In the genomic region with DNA sequence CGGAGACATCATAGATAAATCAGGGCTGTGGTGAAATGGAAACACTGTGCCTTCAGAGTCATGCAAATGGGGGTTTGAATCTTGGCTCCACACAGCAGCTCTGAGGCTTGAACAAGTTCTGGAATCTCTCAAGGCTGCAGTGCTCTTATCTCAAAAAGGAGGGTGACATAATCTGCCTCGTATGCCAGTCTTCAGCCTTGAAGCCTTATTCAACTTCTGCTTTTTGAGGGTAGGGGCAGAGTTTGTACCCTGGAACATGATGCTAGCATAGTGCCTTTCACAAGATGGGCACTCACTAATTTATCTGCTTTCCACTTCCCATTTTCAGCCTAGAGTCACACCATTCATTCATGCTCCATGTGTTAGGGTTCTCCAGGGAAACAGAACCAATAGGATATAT, we compare ENCODE assay signal across 29 cellular contexts. TPM values are rescaled to one million over a fixed set of nuclear protein-coding genes. Genes with fewer than 3 reads are reported as not detected.
DNase-seq lines count a peak whose midpoint lies in the region; TF ChIP-seq lines count a peak whose summit lies in the region.
"Had no signal": no experiment of that assay in that cellular context is flagged by ENCODE, and none has a peak within 500 bp of the region (broad histone marks: within the 10 kb centered on the region; RNA-seq: fewer than 3 reads in every experiment).

No MANE protein-coding gene starts in this region.

- no peak for TF ChIP-seq POLR2A in lower leg skin (IDR thresholded peaks at IDR 0.05)

- 62% methylated on average over 2 of the region's 2 CpGs for WGBS in lower leg skin, 2 donors

- no peaks in the 10 kb centered on the region for H3K9me3 Mint-ChIP-seq in activated naive CD4-positive, alpha-beta T cell treated with anti-CD3 and anti-CD28 coated beads, Interleukin-2, amount 50 U/mL, for 24 hours
- no peaks in the 10 kb centered on the region for H3K9me3 Mint-ChIP-seq in progenitor cell of endocrine pancreas (ENCODE audit: low read depth)
- H3K9me3 Mint-ChIP-seq: activated CD4-positive, alpha-beta T cell treated with anti-CD3 and anti-CD28 coated beads, Interleukin-2, amount 10 ng/mL, durations not matched to agents 24 days and 14 days; brain; CD8-positive, alpha-beta T cell; HFFc6; stimulated activated naive CD8-positive, alpha-beta T cell treated with anti-CD3 and anti-CD28 coated beads, Interleukin-15, amount 100 ng/mL, for 72 hours; T-cell had no signal

- H3K4me1 Mint-ChIP-seq in activated naive CD4-positive, alpha-beta T cell treated with anti-CD3 and anti-CD28 coated beads, Interleukin-2, amount 50 U/mL, for 24 hours, result no peaks in the 10 kb centered on the region
- peaks cover 6% of the 10 kb centered on the region for H3K4me1 Mint-ChIP-seq in progenitor cell of endocrine pancreas (ENCODE audit: low read depth)
- H3K4me1 Mint-ChIP-seq: activated CD4-positive, alpha-beta T cell treated with anti-CD3 and anti-CD28 coated beads, Interleukin-2, amount 10 ng/mL, durations not matched to agents 24 days and 14 days; brain; naive B cell had no signal

- H3K4me3 Mint-ChIP-seq in activated naive CD4-positive, alpha-beta T cell treated with anti-CD3 and anti-CD28 coated beads, Interleukin-2, amount 50 U/mL, for 24 hours, result no peak overlapping the region
- H3K4me3 Mint-ChIP-seq in progenitor cell of endocrine pancreas (ENCODE audit: low read depth), result no peak overlapping the region
- H3K4me3 Mint-ChIP-seq: activated CD4-positive, alpha-beta T cell treated with anti-CD3 and anti-CD28 coated beads, Interleukin-2, amount 10 ng/mL, durations not matched to agents 24 days and 14 days; activated CD8-positive, alpha-beta memory T cell treated with anti-CD3 and anti-CD28 coated beads, Interleukin-2, amount 10 ng/mL, durations not matched to agents 7 days and 5 days; activated naive CD8-positive, alpha-beta T cell; brain; CD8-positive, alpha-beta T cell; HFFc6; naive B cell; stimulated activated naive CD8-positive, alpha-beta T cell treated with anti-CD3 and anti-CD28 coated beads, Interleukin-15, amount 100 ng/mL, for 72 hours; T-cell had no signal

- intact Hi-C loops in lower leg skin (cut with DNase I; ENCODE audit: low total_unique reads), result no loop called here

- H3K36me3 Mint-ChIP-seq in activated naive CD4-positive, alpha-beta T cell treated with anti-CD3 and anti-CD28 coated beads, Interleukin-2, amount 50 U/mL, for 24 hours, result no peaks in the 10 kb centered on the region
- H3K36me3 Mint-ChIP-seq in progenitor cell of endocrine pancreas (ENCODE audit: insufficient read depth), result no peaks in the 10 kb centered on the region
- H3K36me3 Mint-ChIP-seq: activated CD8-positive, alpha-beta memory T cell treated with anti-CD3 and anti-CD28 coated beads, Interleukin-2, amount 10 ng/mL, durations not matched to agents 7 days and 5 days; activated naive CD8-positive, alpha-beta T cell; brain; CD8-positive, alpha-beta T cell; T-cell had no signal

- TF ChIP-seq CTCF in fibroblast of pulmonary artery (IDR thresholded peaks at IDR 0.05; ENCODE audit: low read length, missing control alignments) (no peak), progenitor cell of endocrine pancreas (IDR thresholded peaks at IDR 0.05; ENCODE audit: unreplicated experiment) (no peak), lower leg skin (IDR thresholded peaks at IDR 0.05) (no peak)

- peaks cover 4% of the 10 kb centered on the region for H3K27me3 Mint-ChIP-seq in activated naive CD4-positive, alpha-beta T cell treated with anti-CD3 and anti-CD28 coated beads, Interleukin-2, amount 50 U/mL, for 24 hours
- no peaks in the 10 kb centered on the region for H3K27me3 Mint-ChIP-seq in progenitor cell of endocrine pancreas
- H3K27me3 Mint-ChIP-seq: activated CD4-positive, alpha-beta T cell treated with anti-CD3 and anti-CD28 coated beads, Interleukin-2, amount 10 ng/mL, durations not matched to agents 24 days and 14 days; activated CD8-positive, alpha-beta memory T cell treated with anti-CD3 and anti-CD28 coated beads, Interleukin-2, amount 10 ng/mL, durations not matched to agents 7 days and 5 days; activated naive CD8-positive, alpha-beta T cell; naive B cell; stimulated activated naive CD8-positive, alpha-beta T cell treated with anti-CD3 and anti-CD28 coated beads, Interleukin-15, amount 100 ng/mL, for 72 hours had no signal

- H3K27ac Mint-ChIP-seq in activated naive CD4-positive, alpha-beta T cell treated with anti-CD3 and anti-CD28 coated beads, Interleukin-2, amount 50 U/mL, for 24 hours, result peak overlapping the region; percentile 46
- peak overlapping the region; percentile 53 for H3K27ac Mint-ChIP-seq in progenitor cell of endocrine pancreas
- H3K27ac Mint-ChIP-seq: activated CD4-positive, alpha-beta T cell treated with anti-CD3 and anti-CD28 coated beads, Interleukin-2, amount 10 ng/mL, durations not matched to agents 24 days and 14 days; activated CD8-positive, alpha-beta memory T cell treated with anti-CD3 and anti-CD28 coated beads, Interleukin-2, amount 10 ng/mL, durations not matched to agents 7 days and 5 days; activated naive CD8-positive, alpha-beta T cell; CD8-positive, alpha-beta T cell; HFFc6; naive B cell; T-cell had no signal

- H3K27ac ChIP-seq in substantia nigra (ENCODE audit: low read depth, low read length, poor library complexity, severe bottlenecking), result no peak overlapping the region
- H3K27ac ChIP-seq: 22Rv1, gastroesophageal sphincter, ovary, transverse colon, VCaP had no signal

- no peak overlapping the region for H3K4me3 ChIP-seq in fibroblast of pulmonary artery (replicated peaks; ENCODE audit: low read depth, low read length)
- H3K4me3 ChIP-seq in lower leg skin (ENCODE audit: low read depth, poor library complexity, severe bottlenecking), result no peak overlapping the region
- H3K4me3 ChIP-seq: gastroesophageal sphincter, ovary, transverse colon had no signal

- no peak for DNase-seq in activated naive CD4-positive, alpha-beta T cell treated with anti-CD3 and anti-CD28 coated beads, Interleukin-2, amount 50 U/mL, for 16 hours
- DNase-seq in SKM-1 (lab: John Stamatoyannopoulos, UW; ENCODE audit: unreplicated experiment) (peak; percentile 75), fibroblast of pulmonary artery (ENCODE audit: low read depth) (peak; percentile 55), progenitor cell of endocrine pancreas (ENCODE audit: low spot score, unreplicated experiment) (no peak), lower leg skin (ENCODE audit: low spot score in 2 of 2) (no peak), substantia nigra (lab: John Stamatoyannopoulos, UW) (no peak), T-helper 1 cell (no peak)
- DNase-seq: activated CD4-positive, alpha-beta T cell treated with anti-CD3 and anti-CD28 coated beads, Interleukin-2, amount 10 ng/mL, durations not matched to agents 24 days and 14 days; activated CD8-positive, alpha-beta memory T cell treated with anti-CD3 and anti-CD28 coated beads, Interleukin-2, amount 10 ng/mL, durations not matched to agents 7 days and 5 days; CD8-positive, alpha-beta T cell; DMS79; effector memory CD4-positive, alpha-beta T cell; HFFc6; Karpas-422; kidney; naive B cell; NCI-H1105 treated with DMSO at 0.1 percent for 48 hours; NCI-H2081 treated with DMSO at 0.1 percent for 48 hours; NCI-H510A; ovary; stimulated activated naive CD8-positive, alpha-beta T cell treated with anti-CD3 and anti-CD28 coated beads, Interleukin-15, amount 100 ng/mL, for 72 hours; T-cell; transverse colon had no signal

RNA-seq across cellular contexts. Expression of a gene that starts 42.3 kb away (rescaled TPM):
- total RNA-seq in progenitor cell of endocrine pancreas (112 and 114 TPM in 2 replicates), lower leg skin (1 to 10 TPM in 3 of 4 donors, under 1 TPM in 1; 0.65 to 6.7 (median 5.1) TPM)
- total RNA-seq: activated CD4-positive, alpha-beta T cell treated with anti-CD3 and anti-CD28 coated beads, Interleukin-2, amount 10 ng/mL, durations not matched to agents 24 days and 14 days; activated CD8-positive, alpha-beta memory T cell treated with anti-CD3 and anti-CD28 coated beads, Interleukin-2, amount 10 ng/mL, durations not matched to agents 7 days and 5 days had no signal

Comparison
In these comparisons a context has a peak if more than half of its experiments do, and no peak if none do; other contexts are left out.
1. DNase-seq: peak in SKM-1 (single experiment) and fibroblast of pulmonary artery (single experiment); none in activated naive CD4-positive, alpha-beta T cell treated with anti-CD3 and anti-CD28 coated beads, Interleukin-2, amount 50 U/mL, for 16 hours (single experiment), progenitor cell of endocrine pancreas (single experiment), lower leg skin (0 of 2), substantia nigra (0 of 49) and T-helper 1 cell (0 of 5).
2. RNA of a gene that starts 42.3 kb away (total RNA-seq): 112 to 114 TPM in progenitor cell of endocrine pancreas; 0.65 to 6.7 TPM in lower leg skin; every median in the first group is over 10 times any median in the second.